Comparison of ENCODE assay signal across 8 cellular contexts in the genomic region with DNA sequence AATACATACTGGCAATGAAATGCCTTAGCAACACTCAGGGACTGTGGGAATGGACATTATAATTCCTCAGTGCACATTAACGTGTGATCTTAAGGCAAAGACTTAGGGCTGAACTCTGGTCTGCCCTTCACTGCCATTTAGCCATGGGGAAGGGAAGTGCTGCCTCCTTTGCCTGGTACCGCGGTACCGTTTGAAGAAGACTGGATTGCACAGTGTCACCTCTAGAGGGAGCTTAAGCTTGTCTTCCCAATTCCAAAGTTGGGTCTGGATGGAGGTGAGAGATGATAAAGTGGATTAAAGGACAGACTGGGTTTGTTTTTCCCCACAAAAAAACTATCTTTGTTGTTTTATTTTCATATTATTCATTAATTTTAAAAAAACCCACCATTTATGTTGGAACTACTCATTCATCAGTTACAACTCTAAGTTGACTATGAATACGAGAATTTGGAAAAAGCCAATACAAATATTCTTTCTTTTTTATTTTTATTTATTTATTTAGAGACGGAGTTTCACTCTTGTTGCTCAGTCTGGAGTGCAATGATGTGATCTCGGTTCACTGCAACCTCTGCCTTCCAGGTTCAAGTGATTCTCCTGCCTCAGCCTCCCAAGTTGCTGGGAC.
DNase-seq lines count a peak whose midpoint lies in the region; ATAC-seq, FAIRE-seq and TF ChIP-seq lines count a peak whose summit lies in the region.

No MANE protein-coding gene starts in this region.

- no peaks in the 10 kb centered on the region for H3K79me2 ChIP-seq in H1 (ENCODE audit: control insufficient read depth in 1 of 2, insufficient read depth in 2 of 2, low read length in 2 of 2)

- no peak overlapping the region for H4K91ac ChIP-seq in H1 (replicated peaks; ENCODE audit: insufficient read length, low read length)

- peak; percentile 94 for FAIRE-seq in H1 (lab: Jason Lieb, UNC)

- no peak overlapping the region for H3K4me2 ChIP-seq in H1 (ENCODE audit: insufficient read depth in 1 of 2, low read depth in 2 of 2, low read length in 2 of 2)

- H3K27ac Mint-ChIP-seq in nephron progenitor cell: no peak overlapping the region

- no peak overlapping the region for H2BK15ac ChIP-seq in H1 (ENCODE audit: low read length)

- H2AK5ac ChIP-seq in H1 (ENCODE audit: low read depth, low read length): no peak overlapping the region

- H3K79me1 ChIP-seq in H1 (ENCODE audit: low read depth, low read length): no peaks in the 10 kb centered on the region

- no peaks in the 10 kb centered on the region for H3K9me3 ChIP-seq in H1 (ENCODE audit: insufficient read depth in 2 of 2, low read depth in 1 of 2, low read length in 1 of 2)

- CTCF ChIA-PET in H1 (lab: Charles Lee; ENCODE audit: partially characterized antibody): interaction anchor here (0.6 to 3.0 kb wide), 22 partner anchors 9 to 243 kb away, joined by 3 to 27 read pairs (median 4); no protein-coding TSS in a partner anchor

- H4K5ac ChIP-seq in H1 (ENCODE audit: insufficient read length, low read depth, low read length): no peak overlapping the region

- H3K4me3 Mint-ChIP-seq in nephron progenitor cell: no peak overlapping the region

- H3K56ac ChIP-seq in H1 (replicated peaks; ENCODE audit: insufficient read length, low read depth, low read length): no peak overlapping the region

- no peak overlapping the region for H2BK5ac ChIP-seq in H1 (ENCODE audit: low read depth, low read length)

- H3K23me2 ChIP-seq in H1 (ENCODE audit: low read depth, low read length): no peaks in the 10 kb centered on the region; the same call in 1 of the 2 replicates

- TF ChIP-seq POLR2A in H1 (IDR thresholded peaks at IDR 0.05; ENCODE audit: control extremely low read depth in 1 of 2, low read depth in 2 of 2, low read length in 2 of 2): no peak

- H3K4me1 Mint-ChIP-seq in nephron progenitor cell: no peaks in the 10 kb centered on the region

- no peaks in the 10 kb centered on the region for H3K4me1 ChIP-seq in H1 (replicated peaks in 1 of 4; ENCODE audit: control insufficient read depth in 3 of 4, insufficient read depth in 4 of 4, low read length in 3 of 4)

- H3K27ac ChIP-seq in H1 (ENCODE audit: low read depth, low read length): no peak overlapping the region

- 27% methylated on average over 7 of the region's 7 CpGs; no CpG with 5 or more reads in 1 of the 2 experiments for WGBS in H1 (ENCODE audit: extremely low coverage in 1 of 2, insufficient coverage in 1 of 2, insufficient read length in 1 of 2, insufficient replicate concordance in 2 of 2, low coverage in 1 of 2, low lambda C conversion rate in 2 of 2, missing lambda C conversion rate in 1 of 2), 2 experiments

- TF ChIP-seq EP300 in H1 (IDR thresholded peaks at IDR 0.05; ENCODE audit: borderline replicate concordance in 1 of 2, low read depth in 2 of 2, low read length in 2 of 2): no peak

- H4K20me1 ChIP-seq in H1 (replicated peaks in 1 of 2; ENCODE audit: control insufficient read depth in 1 of 2, insufficient read depth in 2 of 2, low read length in 2 of 2): no peaks in the 10 kb centered on the region

- no peaks in the 10 kb centered on the region for H3K9me3 Mint-ChIP-seq in nephron progenitor cell

- H3K23ac ChIP-seq in H1 (ENCODE audit: insufficient read length): no peak overlapping the region

- TF ChIP-seq CTCF in H1 (IDR thresholded peaks at IDR 0.05; ENCODE audit: control extremely low read depth in 1 of 3, insufficient read depth in 1 of 3, low read depth in 1 of 3, low read length in 3 of 3) (peak; percentile 78 to 92 (median 84)), nephron progenitor cell (IDR thresholded peaks at IDR 0.05) (peak; percentile 61)

- peaks cover 4% of the 10 kb centered on the region for H3K27me3 Mint-ChIP-seq in nephron progenitor cell (ENCODE audit: low read depth, poor library complexity)

- no peak overlapping the region for H2BK120ac ChIP-seq in H1 (replicated peaks; ENCODE audit: low read depth, low read length)

- no peak overlapping the region for H3K4me3 ChIP-seq in H1 (ENCODE audit: extremely low read depth in 1 of 4, insufficient read depth in 2 of 4, low read depth in 3 of 4, low read length in 4 of 4)

- no peak overlapping the region for H3K18ac ChIP-seq in H1 (ENCODE audit: extremely low read depth, low read length)

- H2BK20ac ChIP-seq in H1 (ENCODE audit: low read length): no peak overlapping the region

- peak; percentile 67 to 77 for TF ChIP-seq RAD21 in H1 (IDR thresholded peaks at IDR 0.05 in 1 of 2, conservative IDR thresholded peaks at IDR 0.05 in 1 of 2; ENCODE audit: low read depth in 2 of 2, low read length in 2 of 2)

- H2BK12ac ChIP-seq in H1 (ENCODE audit: low read depth, low read length): no peak overlapping the region

- no peak overlapping the region for H4K8ac ChIP-seq in H1 (ENCODE audit: extremely low read depth, insufficient read depth, low read length)

- H3K4ac ChIP-seq in H1 (replicated peaks; ENCODE audit: insufficient read length, low read depth, low read length): no peak overlapping the region

- H3K9ac ChIP-seq in H1 (replicated peaks in 1 of 4; ENCODE audit: extremely low read depth in 1 of 4, low read depth in 3 of 4, low read length in 3 of 4): no peak overlapping the region

- no peak overlapping the region for H3K14ac ChIP-seq in H1 (ENCODE audit: insufficient read length)

- ATAC-seq in HG02970 (IDR thresholded peaks at IDR 0.05; ENCODE audit: low FRiP score, unreplicated experiment) (no peak), GM19455 (IDR thresholded peaks at IDR 0.05; ENCODE audit: unreplicated experiment) (no peak)

- H3K36me3 Mint-ChIP-seq in nephron progenitor cell (ENCODE audit: low read depth): no peaks in the 10 kb centered on the region

- DNase-seq in NCI-H524 (lab: John Stamatoyannopoulos, UW): peak; percentile 9 to 71
- no peak for DNase-seq in NCI-H524 treated with DMSO at 0.1 percent for 48 hours (lab: John Stamatoyannopoulos, UW)
- peak; percentile 22 to 64 for DNase-seq in NCI-H446 (lab: John Stamatoyannopoulos, UW)
- peak; percentile 17 to 55 for DNase-seq in H1 (ENCODE audit: low read depth in 1 of 2, low spot score in 2 of 2)
- peak; percentile 23 for DNase-seq in nephron progenitor cell
- DNase-seq in NOMO-1 treated with DMSO at 0.1 percent for 48 hours (lab: John Stamatoyannopoulos, UW; ENCODE audit: unreplicated experiment): no peak

- peak overlapping the region; percentile 10 for H2AFZ ChIP-seq in H1 (ENCODE audit: low read length)

- H3K27me3 ChIP-seq in H1 (replicated peaks in 1 of 4; ENCODE audit: control insufficient read depth in 3 of 4, extremely low read depth in 1 of 4, insufficient read depth in 3 of 4, low read length in 3 of 4): no peaks in the 10 kb centered on the region

- POLR2A ChIA-PET in H1 (lab: Charles Lee; ENCODE audit: partially characterized antibody): interaction anchor here (0.7 kb wide), 1 partner anchor 588 kb away, joined by 3 read pairs; no protein-coding TSS in a partner anchor

- no peaks in the 10 kb centered on the region for H3K36me3 ChIP-seq in H1 (ENCODE audit: control insufficient read depth in 2 of 4, insufficient read depth in 4 of 4, low read length in 3 of 4)

TF ChIP-seq in H1, 55 proteins besides CTCF, POLR2A, EP300 and RAD21:
- TF ChIP-seq GABPA (IDR thresholded peaks at IDR 0.05; ENCODE audit: borderline replicate concordance, insufficient read depth, low read length) (0 out of 2 replicates have a peak, but pooled peaks have one; percentile 14), CEBPB (IDR thresholded peaks at IDR 0.05; ENCODE audit: low read depth, low read length) (no peak)

Comparison
In these comparisons a context has a peak if more than half of its experiments do, and no peak if none do; other contexts are left out.
1. DNase-seq: peak in NCI-H524 (2 of 2), NCI-H446 (2 of 2), H1 (2 of 2) and nephron progenitor cell (single experiment); none in NCI-H524 treated with DMSO at 0.1 percent for 48 hours (single experiment) and NOMO-1 treated with DMSO at 0.1 percent for 48 hours (single experiment).